Comparison of ENCODE assay signal across 1 cellular context in genomic region chr1:204080163-204080903, GRCh38.
TF ChIP-seq lines count a peak whose summit lies in the region.

No MANE protein-coding gene starts in this region.

TF ChIP-seq in WTC11, 78 proteins besides CTCF, POLR2A, EP300 and RAD21 (continued from another document and continues in another):
- peak; percentile 28; the same call in 1 of the 2 replicates for TF ChIP-seq AR (CRISPR knock-in tag; IDR thresholded peaks at IDR 0.05)
- TF ChIP-seq USF1 (CRISPR knock-in tag; IDR thresholded peaks at IDR 0.05): no peak
- TF ChIP-seq MAX (CRISPR knock-in tag; IDR thresholded peaks at IDR 0.05): no peak
- TF ChIP-seq GRHL2 (CRISPR knock-in tag; IDR thresholded peaks at IDR 0.05; ENCODE audit: insufficient replicate concordance, severe bottlenecking): no peak
- TF ChIP-seq SP1 (CRISPR knock-in tag; conservative IDR thresholded peaks at IDR 0.05): peak; percentile 79; the same call in 1 of the 2 replicates
- no peak for TF ChIP-seq AFF4 (CRISPR knock-in tag; IDR thresholded peaks at IDR 0.05; ENCODE audit: borderline replicate concordance)
- TF ChIP-seq E2F5 (CRISPR knock-in tag; IDR thresholded peaks at IDR 0.05): no peak
- peak; percentile 52; the same call in 1 of the 2 replicates for TF ChIP-seq TEAD1 (CRISPR knock-in tag; IDR thresholded peaks at IDR 0.05)
- TF ChIP-seq EMX1 (CRISPR knock-in tag; IDR thresholded peaks at IDR 0.05): no peak
- no peak for TF ChIP-seq USF2 (CRISPR knock-in tag; IDR thresholded peaks at IDR 0.05)
- TF ChIP-seq CREB1 (CRISPR knock-in tag; IDR thresholded peaks at IDR 0.05): no peak
- no peak for TF ChIP-seq PREB (CRISPR knock-in tag; IDR thresholded peaks at IDR 0.05; ENCODE audit: borderline replicate concordance)
- no peak for TF ChIP-seq HMGXB4 (CRISPR knock-in tag; IDR thresholded peaks at IDR 0.05)
- no peak for TF ChIP-seq NFYB (CRISPR knock-in tag; conservative IDR thresholded peaks at IDR 0.05; ENCODE audit: low read depth)
- no peak for TF ChIP-seq CREM (CRISPR knock-in tag; IDR thresholded peaks at IDR 0.05)
- TF ChIP-seq FOXP1 (CRISPR knock-in tag; IDR thresholded peaks at IDR 0.05; ENCODE audit: borderline replicate concordance): peak; percentile 53; the same call in 1 of the 2 replicates
- no peak; the same call in 1 of the 2 replicates for TF ChIP-seq ETV6 (CRISPR knock-in tag; IDR thresholded peaks at IDR 0.05)
- no peak for TF ChIP-seq RORB (CRISPR knock-in tag; IDR thresholded peaks at IDR 0.05)
- no peak for TF ChIP-seq NFATC4 (CRISPR knock-in tag; IDR thresholded peaks at IDR 0.05)
- TF ChIP-seq CDX4 (CRISPR knock-in tag; IDR thresholded peaks at IDR 0.05; ENCODE audit: borderline replicate concordance): no peak
- no peak for TF ChIP-seq ZNF396 (CRISPR knock-in tag; IDR thresholded peaks at IDR 0.05; ENCODE audit: borderline replicate concordance)
- no peak for TF ChIP-seq E2F4 (CRISPR knock-in tag; IDR thresholded peaks at IDR 0.05; ENCODE audit: borderline replicate concordance, low read depth)
- TF ChIP-seq MLX (CRISPR knock-in tag; IDR thresholded peaks at IDR 0.05): no peak
- TF ChIP-seq ZSCAN18 (CRISPR knock-in tag; IDR thresholded peaks at IDR 0.05): no peak
- TF ChIP-seq ZNF281 (CRISPR knock-in tag; IDR thresholded peaks at IDR 0.05): peak; percentile 87
- TF ChIP-seq ATF3 (CRISPR knock-in tag; conservative IDR thresholded peaks at IDR 0.05): no peak
- TF ChIP-seq NFE2L1 (CRISPR knock-in tag; IDR thresholded peaks at IDR 0.05): no peak
- TF ChIP-seq SOX15 (CRISPR knock-in tag; IDR thresholded peaks at IDR 0.05): no peak
- no peak for TF ChIP-seq ZNF671 (CRISPR knock-in tag; IDR thresholded peaks at IDR 0.05)
- TF ChIP-seq NR2C2 (CRISPR knock-in tag; IDR thresholded peaks at IDR 0.05): no peak
- no peak for TF ChIP-seq TP53 (CRISPR knock-in tag; IDR thresholded peaks at IDR 0.05)
- no peak for TF ChIP-seq ZNF263 (CRISPR knock-in tag; IDR thresholded peaks at IDR 0.05; ENCODE audit: low read depth)
- TF ChIP-seq ZNF423 (CRISPR knock-in tag; IDR thresholded peaks at IDR 0.05): no peak
- no peak for TF ChIP-seq ZMAT4 (CRISPR knock-in tag; IDR thresholded peaks at IDR 0.05)
